ENCODE assay signal across 1 cellular context in the genomic region with DNA sequence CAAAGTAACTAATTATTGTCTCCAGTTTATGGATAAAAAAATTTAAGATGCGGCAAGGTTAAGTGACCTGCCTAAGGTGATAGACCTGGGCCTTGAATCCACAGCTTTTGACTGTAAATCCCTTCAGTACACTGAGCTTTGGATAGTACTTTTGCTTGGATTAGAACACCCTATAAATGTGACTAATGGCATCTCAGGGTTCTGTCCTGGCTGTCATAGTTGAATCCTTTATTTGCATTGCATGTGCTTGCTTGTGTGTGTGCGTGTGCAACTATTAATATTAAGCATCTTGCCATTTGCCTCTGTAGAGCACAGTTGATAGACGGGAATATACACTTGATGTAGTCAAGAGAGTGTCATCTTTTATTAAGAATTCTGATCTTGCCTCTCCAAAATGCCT.
TF ChIP-seq lines count a peak whose summit lies in the region.

No MANE protein-coding gene starts in this region.

TF ChIP-seq in GM12878, 131 proteins besides CTCF, POLR2A, EP300 and RAD21 (continued from another document):
- TF ChIP-seq, protein P1, sequence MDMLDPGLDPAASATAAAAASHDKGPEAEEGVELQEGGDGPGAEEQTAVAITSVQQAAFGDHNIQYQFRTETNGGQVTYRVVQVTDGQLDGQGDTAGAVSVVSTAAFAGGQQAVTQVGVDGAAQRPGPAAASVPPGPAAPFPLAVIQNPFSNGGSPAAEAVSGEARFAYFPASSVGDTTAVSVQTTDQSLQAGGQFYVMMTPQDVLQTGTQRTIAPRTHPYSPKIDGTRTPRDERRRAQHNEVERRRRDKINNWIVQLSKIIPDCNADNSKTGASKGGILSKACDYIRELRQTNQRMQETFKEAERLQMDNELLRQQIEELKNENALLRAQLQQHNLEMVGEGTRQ (IDR thresholded peaks at IDR 0.05; ENCODE audit: borderline replicate concordance, low read depth, low read length), result no peak
- TF ChIP-seq, protein P2, sequence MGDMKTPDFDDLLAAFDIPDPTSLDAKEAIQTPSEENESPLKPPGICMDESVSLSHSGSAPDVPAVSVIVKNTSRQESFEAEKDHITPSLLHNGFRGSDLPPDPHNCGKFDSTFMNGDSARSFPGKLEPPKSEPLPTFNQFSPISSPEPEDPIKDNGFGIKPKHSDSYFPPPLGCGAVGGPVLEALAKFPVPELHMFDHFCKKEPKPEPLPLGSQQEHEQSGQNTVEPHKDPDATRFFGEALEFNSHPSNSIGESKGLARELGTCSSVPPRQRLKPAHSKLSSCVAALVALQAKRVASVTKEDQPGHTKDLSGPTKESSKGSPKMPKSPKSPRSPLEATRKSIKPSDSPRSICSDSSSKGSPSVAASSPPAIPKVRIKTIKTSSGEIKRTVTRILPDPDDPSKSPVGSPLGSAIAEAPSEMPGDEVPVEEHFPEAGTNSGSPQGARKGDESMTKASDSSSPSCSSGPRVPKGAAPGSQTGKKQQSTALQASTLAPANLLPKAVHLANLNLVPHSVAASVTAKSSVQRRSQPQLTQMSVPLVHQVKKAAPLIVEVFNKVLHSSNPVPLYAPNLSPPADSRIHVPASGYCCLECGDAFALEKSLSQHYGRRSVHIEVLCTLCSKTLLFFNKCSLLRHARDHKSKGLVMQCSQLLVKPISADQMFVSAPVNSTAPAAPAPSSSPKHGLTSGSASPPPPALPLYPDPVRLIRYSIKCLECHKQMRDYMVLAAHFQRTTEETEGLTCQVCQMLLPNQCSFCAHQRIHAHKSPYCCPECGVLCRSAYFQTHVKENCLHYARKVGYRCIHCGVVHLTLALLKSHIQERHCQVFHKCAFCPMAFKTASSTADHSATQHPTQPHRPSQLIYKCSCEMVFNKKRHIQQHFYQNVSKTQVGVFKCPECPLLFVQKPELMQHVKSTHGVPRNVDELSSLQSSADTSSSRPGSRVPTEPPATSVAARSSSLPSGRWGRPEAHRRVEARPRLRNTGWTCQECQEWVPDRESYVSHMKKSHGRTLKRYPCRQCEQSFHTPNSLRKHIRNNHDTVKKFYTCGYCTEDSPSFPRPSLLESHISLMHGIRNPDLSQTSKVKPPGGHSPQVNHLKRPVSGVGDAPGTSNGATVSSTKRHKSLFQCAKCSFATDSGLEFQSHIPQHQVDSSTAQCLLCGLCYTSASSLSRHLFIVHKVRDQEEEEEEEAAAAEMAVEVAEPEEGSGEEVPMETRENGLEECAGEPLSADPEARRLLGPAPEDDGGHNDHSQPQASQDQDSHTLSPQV (IDR thresholded peaks at IDR 0.05), result no peak
- no peak for TF ChIP-seq TCF7 (IDR thresholded peaks at IDR 0.05; ENCODE audit: borderline replicate concordance)
- no peak for TF ChIP-seq PRDM15 (CRISPR knock-in tag; IDR thresholded peaks at IDR 0.05)
TF ChIP-seq in GM12878: peak in this region for 0.
